Comparison of ENCODE assay signal across 16 cellular contexts in genomic region chr5:173660481-173661280, GRCh38. TPM values are rescaled to one million over a fixed set of nuclear protein-coding genes. Genes with fewer than 3 reads are reported as not detected.
A peak's percentile ranks its signal among the peaks of the same experiment; 100 is the strongest.
DNase-seq lines count a peak whose midpoint lies in the region; TF ChIP-seq lines count a peak whose summit lies in the region.
"Had no signal": no experiment of that assay in that cellular context is flagged by ENCODE, and none has a peak within 500 bp of the region (broad histone marks: within the 10 kb centered on the region; RNA-seq: fewer than 3 reads in every experiment).

No MANE protein-coding gene starts in this region.

- POLR2A ChIA-PET in A673 (lab: Charles Lee; ENCODE audit: low non-redundant PET), result no interaction called here

- no peak overlapping the region; a peak in 1 of 20 replicates for H3K4me3 ChIP-seq in BLaER1 treated with 17β-estradiol and CSF1 and Interleukin-3, amounts not matched to agents 10 nM and 100 nM
- no peak overlapping the region for H3K4me3 ChIP-seq in A673 (ENCODE audit: low read depth, low read length, poor library complexity, severe bottlenecking)
- H3K4me3 ChIP-seq: A549, SJCRH30 had no signal

- DNase-seq in islet precursor cell (peak; percentile 38), progenitor cell of endocrine pancreas (ENCODE audit: low spot score, unreplicated experiment) (no peak), NCI-H446 treated with DMSO at 0.1 percent for 48 hours (lab: John Stamatoyannopoulos, UW) (no peak), DMS53 (lab: John Stamatoyannopoulos, UW) (no peak), A673 (ENCODE audit: low spot score) (no peak)
- DNase-seq in activated naive CD4-positive, alpha-beta T cell treated with Interleukin-2 at 50 U/mL for 16 hours, result no peak
- DNase-seq: COR-L47, DMS 273 treated with DMSO at 0.1 percent for 48 hours, GDM1, KG1, NCI-H187 treated with DMSO at 0.1 percent for 48 hours, SJCRH30 had no signal

- H3K36me3 Mint-ChIP-seq in brain (no peaks in the 10 kb centered on the region), progenitor cell of endocrine pancreas (ENCODE audit: insufficient read depth) (no peaks in the 10 kb centered on the region)

- H3K36me3 ChIP-seq in BLaER1 treated with 17β-estradiol and CSF1 and Interleukin-3, amounts not matched to agents 10 nM and 100 nM, result no peaks in the 10 kb centered on the region
- no peaks in the 10 kb centered on the region for H3K36me3 ChIP-seq in A673 (ENCODE audit: insufficient read depth, low read length, poor library complexity, severe bottlenecking)
- H3K36me3 ChIP-seq: SJCRH30 had no signal

- H3K27me3 Mint-ChIP-seq in brain (no peaks in the 10 kb centered on the region), progenitor cell of endocrine pancreas (no peaks in the 10 kb centered on the region)

- H3K4me1 Mint-ChIP-seq in brain (peaks cover 37% of the 10 kb centered on the region), progenitor cell of endocrine pancreas (ENCODE audit: low read depth) (peaks cover 1% of the 10 kb centered on the region)

- peak overlapping the region in 9 of 11 experiments; percentile 14 to 58 (median 38); a peak in 15 of 22 replicates for H3K9ac ChIP-seq in BLaER1 treated with 17β-estradiol and CSF1 and Interleukin-3, amounts not matched to agents 10 nM and 100 nM

- H3K9me3 ChIP-seq in BLaER1 treated with 17β-estradiol and CSF1 and Interleukin-3, amounts not matched to agents 10 nM and 100 nM (replicated peaks in 1 of 11), result peaks cover 7 to 19% (median 13%) of the 10 kb centered on the region in 11 experiments; a peak in 21 of 22 replicates
- H3K9me3 ChIP-seq in A673 (ENCODE audit: low read depth, low read length, poor library complexity, severe bottlenecking), result no peaks in the 10 kb centered on the region

- peaks cover 38 to 50% (median 45%) of the 10 kb centered on the region in 10 experiments for H3K4me1 ChIP-seq in BLaER1 treated with 17β-estradiol and CSF1 and Interleukin-3, amounts not matched to agents 10 nM and 100 nM
- H3K4me1 ChIP-seq in A673 (ENCODE audit: insufficient read depth, low read length, poor library complexity, severe bottlenecking), result no peaks in the 10 kb centered on the region
- H3K4me1 ChIP-seq: SJCRH30 had no signal

- no TSS peak for BruUV-seq in A673 (replicated peaks; lab: Mats Ljungman, UMichigan)

- peaks cover 2 to 7% (median 6%) of the 10 kb centered on the region in 5 experiments for H3K9me3 Mint-ChIP-seq in brain
- H3K9me3 Mint-ChIP-seq in progenitor cell of endocrine pancreas (ENCODE audit: low read depth), result peaks cover 2% of the 10 kb centered on the region

- H3K27ac Mint-ChIP-seq in brain (peak overlapping the region in 3 of 5 experiments; percentile 10 to 43 (median 38)), progenitor cell of endocrine pancreas (peak overlapping the region; percentile 50)

- H3K4me3 Mint-ChIP-seq in brain (no peak overlapping the region), progenitor cell of endocrine pancreas (ENCODE audit: low read depth) (no peak overlapping the region)
- H3K4me3 Mint-ChIP-seq: CD14-positive monocyte had no signal

- CTCF ChIA-PET in A673 (lab: Charles Lee), result interaction anchor here (0.7 kb wide), 1 partner anchor 657 kb away, joined by 5 read pairs; no protein-coding TSS in a partner anchor

- H3K27ac ChIP-seq in BLaER1 treated with 17β-estradiol and CSF1 and Interleukin-3, amounts not matched to agents 10 nM and 100 nM, result peak overlapping the region in 9 of 11 experiments; percentile 29 to 64 (median 50); a peak in 18 of 22 replicates
- no peak overlapping the region for H3K27ac ChIP-seq in A673 (ENCODE audit: low read depth, low read length, poor library complexity, severe bottlenecking)
- H3K27ac ChIP-seq: A549, SJCRH30 had no signal

- intact Hi-C loops in A673 (cut with micrococcal nuclease; ENCODE audit: unreplicated experiment), result no loop called here

- peak overlapping the region; percentile 41 to 80 (median 69) for H3K4me2 ChIP-seq in BLaER1 treated with 17β-estradiol and CSF1 and Interleukin-3, amounts not matched to agents 10 nM and 100 nM
- H3K4me2 ChIP-seq: A549 had no signal

- TF ChIP-seq CTCF in brain (conservative IDR thresholded peaks at IDR 0.05), result no peak
- no peak for TF ChIP-seq CTCF in progenitor cell of endocrine pancreas (IDR thresholded peaks at IDR 0.05; ENCODE audit: unreplicated experiment)
- no peak for TF ChIP-seq CTCF in A673 (conservative IDR thresholded peaks at IDR 0.05; ENCODE audit: low read depth, low read length)

- H3K27me3 ChIP-seq in BLaER1 treated with 17β-estradiol and CSF1 and Interleukin-3, amounts not matched to agents 10 nM and 100 nM, result no peaks in the 10 kb centered on the region
- H3K27me3 ChIP-seq in A673 (replicated peaks; ENCODE audit: insufficient read depth, low read depth, low read length, poor library complexity), result no peaks in the 10 kb centered on the region
- H3K27me3 ChIP-seq: SJCRH30 had no signal

- H4K20me1 ChIP-seq in BLaER1 treated with 17β-estradiol and CSF1 and Interleukin-3, amounts not matched to agents 10 nM and 100 nM, result no peaks in the 10 kb centered on the region

RNA-seq across cellular contexts. Expression of gene BOD1, which starts 44.2 kb away (rescaled TPM):
- polyA plus RNA-seq in brain (ENCODE audit: insufficient read depth, low read depth, low replicate concordance), result 60.0 TPM
- 100.0 and 101 TPM in 2 replicates for total RNA-seq in progenitor cell of endocrine pancreas
- 69.5 and 70.9 TPM in 2 replicates for total RNA-seq in A673 (2021)
